2 cellular contexts compared by ENCODE assay signal in genomic region chr16:4359914-4360313, GRCh38.
TF ChIP-seq lines count a peak whose summit lies in the region.

No MANE protein-coding gene starts in this region.

TF ChIP-seq in HEK293, 187 proteins besides CTCF, POLR2A, EP300 and RAD21:
- no peak for TF ChIP-seq ZNF654 (tag by site-specific recombination; IDR thresholded peaks at IDR 0.05; ENCODE audit: low read depth)
- TF ChIP-seq ZNF37A (tag by site-specific recombination; IDR thresholded peaks at IDR 0.05): no peak
- TF ChIP-seq ZNF24 (tag by site-specific recombination; IDR thresholded peaks at IDR 0.05): no peak
- TF ChIP-seq ZNF560 (tag by site-specific recombination; IDR thresholded peaks at IDR 0.05; ENCODE audit: borderline replicate concordance): no peak
- no peak for TF ChIP-seq ZNF529 (tag by site-specific recombination; IDR thresholded peaks at IDR 0.05; ENCODE audit: insufficient replicate concordance)
- TF ChIP-seq, protein P1, sequence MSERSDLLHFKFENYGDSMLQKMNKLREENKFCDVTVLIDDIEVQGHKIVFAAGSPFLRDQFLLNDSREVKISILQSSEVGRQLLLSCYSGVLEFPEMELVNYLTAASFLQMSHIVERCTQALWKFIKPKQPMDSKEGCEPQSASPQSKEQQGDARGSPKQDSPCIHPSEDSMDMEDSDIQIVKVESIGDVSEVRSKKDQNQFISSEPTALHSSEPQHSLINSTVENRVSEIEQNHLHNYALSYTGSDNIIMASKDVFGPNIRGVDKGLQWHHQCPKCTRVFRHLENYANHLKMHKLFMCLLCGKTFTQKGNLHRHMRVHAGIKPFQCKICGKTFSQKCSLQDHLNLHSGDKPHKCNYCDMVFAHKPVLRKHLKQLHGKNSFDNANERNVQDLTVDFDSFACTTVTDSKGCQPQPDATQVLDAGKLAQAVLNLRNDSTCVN (tag by site-specific recombination; optimal IDR thresholded peaks at IDR 0.05): no peak
- TF ChIP-seq ZNF600 (tag by site-specific recombination; IDR thresholded peaks at IDR 0.05): no peak
- 0 out of 2 replicates have a peak, but pooled peaks have one; percentile 17 for TF ChIP-seq ZNF366 (tag by site-specific recombination; conservative IDR thresholded peaks at IDR 0.05)
- TF ChIP-seq ZNF221 (tag by site-specific recombination; IDR thresholded peaks at IDR 0.05; ENCODE audit: borderline replicate concordance): no peak
- no peak for TF ChIP-seq ZNF248 (tag by site-specific recombination; IDR thresholded peaks at IDR 0.05)
- TF ChIP-seq WT1 (tag by site-specific recombination; IDR thresholded peaks at IDR 0.05): no peak
- peak; percentile 94 for TF ChIP-seq ZFHX2 (tag by site-specific recombination; conservative IDR thresholded peaks at IDR 0.05)
- TF ChIP-seq ZNF664 (tag by site-specific recombination; IDR thresholded peaks at IDR 0.05): no peak
- no peak for TF ChIP-seq PRDM2 (tag by site-specific recombination; IDR thresholded peaks at IDR 0.05; ENCODE audit: borderline replicate concordance)
- no peak for TF ChIP-seq ZNF292 (tag by site-specific recombination; IDR thresholded peaks at IDR 0.05; ENCODE audit: borderline replicate concordance, low read depth)
- no peak for TF ChIP-seq ZNF324 (tag by site-specific recombination; IDR thresholded peaks at IDR 0.05)
- TF ChIP-seq EGR2 (tag by site-specific recombination; IDR thresholded peaks at IDR 0.05; ENCODE audit: low read depth): peak; percentile 97
TF ChIP-seq in HEK293: peak in this region for 3.

TF ChIP-seq in H1, 55 proteins besides CTCF, POLR2A, EP300 and RAD21:
- TF ChIP-seq CHD7 (IDR thresholded peaks at IDR 0.05; ENCODE audit: insufficient replicate concordance, low read length) (no peak), SIX5 (IDR thresholded peaks at IDR 0.05; ENCODE audit: low read depth, low read length) (no peak), GABPA (IDR thresholded peaks at IDR 0.05; ENCODE audit: borderline replicate concordance, insufficient read depth, low read length) (no peak), CBX8 (IDR thresholded peaks at IDR 0.05; ENCODE audit: borderline replicate concordance, low read depth, low read length) (no peak), CHD2 (IDR thresholded peaks at IDR 0.05; ENCODE audit: low read length) (no peak), KDM4A (IDR thresholded peaks at IDR 0.05; ENCODE audit: low read depth, low read length, severe bottlenecking) (no peak), SP1 (IDR thresholded peaks at IDR 0.05; ENCODE audit: low read depth, low read length) (no peak), PHF8 (conservative IDR thresholded peaks at IDR 0.05; ENCODE audit: low read depth, low read length) (no peak), SIRT6 (IDR thresholded peaks at IDR 0.05; ENCODE audit: low read length) (no peak)
- TF ChIP-seq, protein P2, sequence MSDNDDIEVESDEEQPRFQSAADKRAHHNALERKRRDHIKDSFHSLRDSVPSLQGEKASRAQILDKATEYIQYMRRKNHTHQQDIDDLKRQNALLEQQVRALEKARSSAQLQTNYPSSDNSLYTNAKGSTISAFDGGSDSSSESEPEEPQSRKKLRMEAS (IDR thresholded peaks at IDR 0.05): no peak
